In the genomic region with DNA sequence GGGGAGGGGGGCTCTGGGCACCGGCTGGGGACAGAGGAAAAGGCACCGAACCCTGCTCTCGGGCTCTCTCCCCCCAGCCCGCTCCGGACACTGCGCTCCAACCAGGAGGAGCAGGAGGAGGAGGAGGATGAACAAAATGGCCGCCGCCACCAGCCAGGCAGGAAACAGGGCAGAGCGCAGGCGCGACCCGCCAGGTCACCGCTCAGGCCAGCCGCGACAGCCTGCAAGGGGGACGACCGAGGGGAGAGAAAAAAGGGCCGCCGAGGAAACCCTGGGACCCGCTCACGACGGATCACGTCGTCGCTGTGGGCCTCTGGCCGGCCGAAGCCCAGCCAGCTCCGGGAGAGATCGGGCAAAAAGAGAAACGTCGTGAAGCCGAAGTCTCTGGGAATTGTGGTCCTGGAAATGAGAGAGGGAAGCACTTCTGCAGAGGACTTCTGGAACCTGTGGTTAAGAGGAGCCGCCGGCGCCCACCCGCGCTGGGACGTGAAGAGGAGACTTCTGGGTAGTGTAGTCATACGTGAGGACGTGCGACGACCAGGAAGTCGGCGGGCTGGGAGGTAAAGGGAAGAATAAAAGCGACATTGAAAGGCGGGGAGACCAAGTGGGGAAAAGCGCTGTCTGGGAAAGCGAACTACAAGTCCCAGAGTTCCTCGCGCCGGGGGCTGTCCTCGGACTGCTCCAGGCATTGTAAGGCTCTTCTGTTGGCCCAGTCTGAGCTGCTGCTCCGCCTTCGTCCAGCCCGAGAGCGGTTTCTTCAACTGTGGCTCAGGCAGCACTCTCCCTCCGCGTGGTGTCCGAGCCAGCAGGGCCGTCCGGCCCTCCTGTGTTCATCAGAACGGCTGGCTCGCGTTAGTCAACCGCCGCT, we compare ENCODE assay signal across 8 cellular contexts. TPM values are rescaled to one million over a fixed set of nuclear protein-coding genes. Genes with fewer than 3 reads are reported as not detected.
A peak's percentile ranks its signal among the peaks of the same experiment; 100 is the strongest.
DNase-seq lines count a peak whose midpoint lies in the region; ATAC-seq and TF ChIP-seq lines count a peak whose summit lies in the region.

A gene with protein sequence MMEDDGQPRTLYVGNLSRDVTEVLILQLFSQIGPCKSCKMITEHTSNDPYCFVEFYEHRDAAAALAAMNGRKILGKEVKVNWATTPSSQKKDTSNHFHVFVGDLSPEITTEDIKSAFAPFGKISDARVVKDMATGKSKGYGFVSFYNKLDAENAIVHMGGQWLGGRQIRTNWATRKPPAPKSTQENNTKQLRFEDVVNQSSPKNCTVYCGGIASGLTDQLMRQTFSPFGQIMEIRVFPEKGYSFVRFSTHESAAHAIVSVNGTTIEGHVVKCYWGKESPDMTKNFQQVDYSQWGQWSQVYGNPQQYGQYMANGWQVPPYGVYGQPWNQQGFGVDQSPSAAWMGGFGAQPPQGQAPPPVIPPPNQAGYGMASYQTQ (minus strand): TSS at position 428 of the 868 bp plus-strand sequence. CDS start 499 bp downstream, outside the sequence.

- peak within 1 kb of the TSS; percentile 75 for H3K4me2 ChIP-seq in DND-41 (ENCODE audit: insufficient read depth, low read length)
- H3K4me2 ChIP-seq in GM23248 (ENCODE audit: unreplicated experiment): peak within 1 kb of the TSS; percentile 92

- TF ChIP-seq POLR2A in esophagus squamous epithelium (IDR thresholded peaks at IDR 0.05): peak in 3 of 4 donors; percentile 18 to 81 (median 72)

- peaks cover 51% of the 10 kb centered on the region for H3K4me1 Mint-ChIP-seq in activated T-helper 1 cell treated with anti-CD3 and anti-CD28 coated beads, Interleukin-12 subunit alpha, Interleukin-12 subunit beta, Interleukin-2, Interleukin-4 antibody, amounts not matched to agents 30 ng/mL and 10 ng/mL and 1 ng/mL, durations not matched to agents 14 hours and 24 hours and 36 hours (ENCODE audit: low read depth)

- H4K20me1 ChIP-seq in DND-41 (ENCODE audit: insufficient read depth, low read length) (peaks cover 36% of the 10 kb centered on the region), GM23248 (ENCODE audit: insufficient read depth) (peaks cover 21% of the 10 kb centered on the region)

- DNase-seq in DND-41 (peak; percentile 98), GM23248 (peak; percentile 100), Kasumi-1 (lab: John Stamatoyannopoulos, UW) (peak; percentile 100), RPMI7951 (ENCODE audit: low read depth) (peak; percentile 99), esophagus squamous epithelium (lab: John Stamatoyannopoulos, UW) (peak; percentile 95), myocyte (ENCODE audit: low read depth) (peak; percentile 100)
- DNase-seq in activated T-helper 1 cell treated with anti-CD3 and anti-CD28 coated beads, Interleukin-12 subunit alpha, Interleukin-12 subunit beta, Interleukin-2, Interleukin-4 antibody, amounts not matched to agents 30 ng/mL and 10 ng/mL and 1 ng/mL, durations not matched to agents 14 hours and 24 hours and 36 hours (ENCODE audit: low spot score): peak; percentile 92
- DNase-seq in stimulated activated CD8-positive, alpha-beta memory T cell treated with anti-CD3 and anti-CD28 coated beads, Interleukin-7, amount 100 ng/mL, for 48 hours (ENCODE audit: extremely low read depth in 1 of 2, low read depth in 1 of 2): peak; percentile 82 to 95

- peak within 1 kb of the TSS; percentile 79 to 93 for H3K4me3 ChIP-seq in DND-41 (ENCODE audit: low read depth in 1 of 2, low read length in 2 of 2)
- peak within 1 kb of the TSS; percentile 79 for H3K4me3 ChIP-seq in GM23248
- H3K4me3 ChIP-seq in esophagus squamous epithelium: peak within 1 kb of the TSS; percentile 72 to 96 (median 86)

- peaks cover 59% of the 10 kb centered on the region for H3K79me2 ChIP-seq in DND-41 (ENCODE audit: insufficient read depth, low read length)
- H3K79me2 ChIP-seq in GM23248 (ENCODE audit: insufficient read depth): peaks cover 55% of the 10 kb centered on the region

- H3K36me3 Mint-ChIP-seq in activated T-helper 1 cell treated with anti-CD3 and anti-CD28 coated beads, Interleukin-12 subunit alpha, Interleukin-12 subunit beta, Interleukin-2, Interleukin-4 antibody, amounts not matched to agents 30 ng/mL and 10 ng/mL and 1 ng/mL, durations not matched to agents 14 hours and 24 hours and 36 hours (ENCODE audit: low read depth): peaks cover 29% of the 10 kb centered on the region

- H3K9ac ChIP-seq in DND-41 (ENCODE audit: low read depth, low read length) (peak within 1 kb of the TSS; percentile 95), GM23248 (peak within 1 kb of the TSS; percentile 91)

- 0 to 1% methylated on average over 54 to 66 of the region's 66 CpGs for WGBS in GM23248 (ENCODE audit: low coverage in 1 of 2, low lambda C conversion rate in 2 of 2, missing lambda C conversion rate in 2 of 2), 2 experiments
- 0 to 1% methylated on average over 29 to 39 of the region's 66 CpGs for WGBS in esophagus squamous epithelium, 2 donors

- H3K36me3 ChIP-seq in DND-41 (ENCODE audit: insufficient read depth, low read length): peaks cover 24% of the 10 kb centered on the region
- H3K36me3 ChIP-seq in GM23248 (ENCODE audit: low read depth): peaks cover 10% of the 10 kb centered on the region; the same call in 1 of the 2 replicates
- H3K36me3 ChIP-seq in esophagus squamous epithelium: peaks cover 0 to 6% (median 0%) of the 10 kb centered on the region in 3 donors

- intact Hi-C loops in activated T-helper 1 cell treated with anti-CD3 and anti-CD28 coated beads, Interleukin-12 subunit alpha, Interleukin-12 subunit beta, Interleukin-2, Interleukin-4 antibody, amounts not matched to agents 30 ng/mL and 10 ng/mL and 1 ng/mL, durations not matched to agents 14 hours and 24 hours and 36 hours (cut with micrococcal nuclease): loop anchor here (1.0 to 5.0 kb wide), 13 partner anchors 55 to 841 kb away; a partner anchor contains a TSS
- intact Hi-C loops in esophagus squamous epithelium (cut with DNase I): no loop called here

- peak; percentile 89 for ATAC-seq in DND-41 (ENCODE audit: insufficient read depth, low read depth)

- peak within 1 kb of the TSS; percentile 98 for H3K27ac Mint-ChIP-seq in activated T-helper 1 cell treated with anti-CD3 and anti-CD28 coated beads, Interleukin-12 subunit alpha, Interleukin-12 subunit beta, Interleukin-2, Interleukin-4 antibody, amounts not matched to agents 30 ng/mL and 10 ng/mL and 1 ng/mL, durations not matched to agents 14 hours and 24 hours and 36 hours

- H3K4me3 Mint-ChIP-seq in activated T-helper 1 cell treated with anti-CD3 and anti-CD28 coated beads, Interleukin-12 subunit alpha, Interleukin-12 subunit beta, Interleukin-2, Interleukin-4 antibody, amounts not matched to agents 30 ng/mL and 10 ng/mL and 1 ng/mL, durations not matched to agents 14 hours and 24 hours and 36 hours: peak within 1 kb of the TSS; percentile 91

- TF ChIP-seq CTCF in DND-41 (IDR thresholded peaks at IDR 0.05; ENCODE audit: borderline replicate concordance, extremely low read depth, low read length, poor library complexity, severe bottlenecking) (no peak), esophagus squamous epithelium (IDR thresholded peaks at IDR 0.05) (no peak)

- H3K4me1 ChIP-seq in DND-41 (ENCODE audit: insufficient read depth, low read length) (peaks cover 44% of the 10 kb centered on the region), GM23248 (ENCODE audit: insufficient read depth) (peaks cover 43% of the 10 kb centered on the region), esophagus squamous epithelium (peaks cover 26 to 47% (median 38%) of the 10 kb centered on the region in 3 donors)

- peaks cover 31% of the 10 kb centered on the region for H3F3A ChIP-seq in GM23248 (ENCODE audit: insufficient read depth)

- no peaks in the 10 kb centered on the region for H3K9me3 Mint-ChIP-seq in activated T-helper 1 cell treated with anti-CD3 and anti-CD28 coated beads, Interleukin-12 subunit alpha, Interleukin-12 subunit beta, Interleukin-2, Interleukin-4 antibody, amounts not matched to agents 30 ng/mL and 10 ng/mL and 1 ng/mL, durations not matched to agents 14 hours and 24 hours and 36 hours

- no peaks in the 10 kb centered on the region for H3K27me3 ChIP-seq in DND-41 (ENCODE audit: insufficient read depth, low read length, poor library complexity)
- no peaks in the 10 kb centered on the region for H3K27me3 ChIP-seq in GM23248 (replicated peaks; ENCODE audit: insufficient read depth)
- H3K27me3 ChIP-seq in esophagus squamous epithelium: no peaks in the 10 kb centered on the region

- H3K27ac ChIP-seq in DND-41 (ENCODE audit: low read length) (peak within 1 kb of the TSS; percentile 97), GM23248 (peak within 1 kb of the TSS; percentile 96), esophagus squamous epithelium (peak within 1 kb of the TSS; percentile 95 to 100 (median 96))

- H3K27me3 Mint-ChIP-seq in activated T-helper 1 cell treated with anti-CD3 and anti-CD28 coated beads, Interleukin-12 subunit alpha, Interleukin-12 subunit beta, Interleukin-2, Interleukin-4 antibody, amounts not matched to agents 30 ng/mL and 10 ng/mL and 1 ng/mL, durations not matched to agents 14 hours and 24 hours and 36 hours (ENCODE audit: insufficient read depth): no peaks in the 10 kb centered on the region

- peak within 1 kb of the TSS; percentile 91 for H2AFZ ChIP-seq in DND-41 (ENCODE audit: low read depth, low read length)
- H2AFZ ChIP-seq in GM23248: peak within 1 kb of the TSS; percentile 87

- H3K9me3 ChIP-seq in DND-41 (ENCODE audit: insufficient read depth, low read length, severe bottlenecking) (no peaks in the 10 kb centered on the region), GM23248 (ENCODE audit: low read depth) (no peaks in the 10 kb centered on the region), esophagus squamous epithelium (no peaks in the 10 kb centered on the region)

- no peaks in the 10 kb centered on the region for H3K9me2 ChIP-seq in GM23248 (ENCODE audit: insufficient read depth)

- in situ Hi-C loops in GM23248 (cut with MboI): no loop called here

RNA-seq across cellular contexts. Expression of the gene that starts here (rescaled TPM):
- 34.7 and 43.6 TPM in 2 replicates for total RNA-seq in GM23248 (2014; rRNA removed; shearing (Covaris generic))
- 21.2 and 24.1 TPM in 2 replicates for polyA plus RNA-seq in GM23248 (2016; fragmentation: Nextera tagmentation; extraction: Ambion mirVana)
- total RNA-seq in RPMI7951 (2014; rRNA removed; shearing (Covaris generic)): 33.2 and 45.2 TPM in 2 replicates
- 192 and 195 TPM in 2 replicates for total RNA-seq in activated T-helper 1 cell treated with anti-CD3 and anti-CD28 coated beads, Interleukin-12 subunit alpha, Interleukin-12 subunit beta, Interleukin-2, Interleukin-4 antibody, amounts not matched to agents 30 ng/mL and 10 ng/mL and 1 ng/mL, durations not matched to agents 14 hours and 24 hours and 36 hours
- 10 to 100 TPM; 50.1 to 84.5 (median 65.2) TPM for total RNA-seq in esophagus squamous epithelium
- 44.5 and 50.0 TPM in 2 replicates for total RNA-seq in myocyte
- 61.9 TPM for polyA plus RNA-seq in myocyte (2012)

Comparison
In these comparisons a context has a peak if more than half of its experiments do, and no peak if none do; other contexts are left out.
1. Peak in every context shown above with its lines: DNase-seq, ATAC-seq, H3K4me3 ChIP-seq and H3K27ac ChIP-seq.